8 cellular contexts compared by ENCODE assay signal in the genomic region with DNA sequence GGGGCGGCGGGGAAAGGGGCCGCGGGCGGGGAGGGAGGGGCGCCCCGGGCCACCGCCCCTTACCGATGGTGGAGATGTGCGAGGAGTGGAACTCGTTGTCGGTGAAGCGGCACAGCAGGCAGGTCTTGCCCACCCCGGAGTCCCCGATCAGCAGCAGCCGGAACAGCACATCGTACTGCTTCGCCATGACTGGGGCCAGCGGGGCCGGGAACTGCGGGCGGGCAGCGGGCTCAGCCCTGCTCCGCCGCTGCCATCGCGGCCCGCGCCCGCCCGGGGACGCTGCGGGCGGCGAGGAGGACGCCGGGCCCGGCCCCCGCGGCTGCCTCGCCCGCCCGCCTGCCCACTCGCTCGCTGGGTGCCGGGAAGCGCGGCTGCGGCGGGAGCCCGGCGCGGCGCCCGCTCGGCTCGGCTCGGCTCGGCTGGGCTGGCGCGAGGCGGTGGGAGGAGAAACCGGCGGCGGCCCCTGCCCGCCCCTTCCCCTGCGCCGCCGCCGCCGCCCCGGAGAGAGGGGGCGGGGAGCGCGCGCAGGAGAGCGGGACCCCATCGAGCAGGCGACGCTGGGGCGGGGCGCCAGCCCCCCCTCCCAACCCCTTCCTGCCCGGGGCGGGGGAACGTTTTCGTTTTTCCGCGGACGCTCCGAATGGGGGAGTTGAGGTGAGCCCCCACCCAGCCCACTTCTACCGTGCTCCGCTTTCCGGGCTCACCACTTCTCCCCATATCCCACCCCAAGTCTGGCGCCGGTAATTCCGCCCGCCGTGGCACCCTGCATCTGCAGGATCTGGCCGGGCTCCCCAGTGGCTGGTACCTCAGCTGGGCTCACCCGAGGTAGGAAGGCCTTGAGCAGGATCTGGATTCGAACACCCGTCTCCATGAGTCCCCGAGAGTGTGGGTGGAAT. TPM values are rescaled to one million over a fixed set of nuclear protein-coding genes. Genes with fewer than 3 reads are reported as not detected.
A peak's percentile ranks its signal among the peaks of the same experiment; 100 is the strongest.
DNase-seq lines count a peak whose midpoint lies in the region; ATAC-seq and TF ChIP-seq lines count a peak whose summit lies in the region.

A gene (minus strand): TSS at position 447 of the 896 bp plus-strand sequence. CDS start 260 bp downstream, at position 187.

- intact Hi-C loops in left ventricle myocardium inferior (cut with micrococcal nuclease) = no loop called here

- peak; percentile 23 to 38 (median 35) for DNase-seq in CD4-positive, CD25-positive, alpha-beta regulatory T cell
- DNase-seq in HAP-1 (ENCODE audit: low spot score in 2 of 2) (peak in 1 of 2 experiments; percentile 61), RPMI7951 (ENCODE audit: low read depth) (peak; percentile 22), adipocyte (ENCODE audit: low read depth) (peak; percentile 84), left ventricle myocardium inferior (peak; percentile 39), pulmonary artery endothelial cell (ENCODE audit: low read depth, low spot score) (no peak)

- H3K36me3 ChIP-seq in CD4-positive, CD25-positive, alpha-beta regulatory T cell (ENCODE audit: control insufficient read depth, insufficient read depth, low read length) = no peaks in the 10 kb centered on the region
- H3K36me3 ChIP-seq in HAP-1 (replicated peaks) = no peaks in the 10 kb centered on the region
- H3K36me3 ChIP-seq in adipocyte (ENCODE audit: control insufficient read depth, insufficient read depth, low read length, severe bottlenecking) = no peaks in the 10 kb centered on the region
- no peaks in the 10 kb centered on the region for H3K36me3 ChIP-seq in left ventricle myocardium inferior

- H3K36me3 Mint-ChIP-seq in CD4-positive, CD25-positive, alpha-beta regulatory T cell = peaks cover 7% of the 10 kb centered on the region

- peak within 1 kb of the TSS; percentile 79 for H3K9ac ChIP-seq in adipocyte (ENCODE audit: low read length)

- H3K27me3 ChIP-seq in CD4-positive, CD25-positive, alpha-beta regulatory T cell (ENCODE audit: control insufficient read depth, insufficient read depth, low read length) = no peaks in the 10 kb centered on the region
- H3K27me3 ChIP-seq in HAP-1 (ENCODE audit: low read depth) (no peaks in the 10 kb centered on the region), adipocyte (replicated peaks; ENCODE audit: control insufficient read depth, insufficient read depth, low read length) (peaks cover 4% of the 10 kb centered on the region), left ventricle myocardium inferior (ENCODE audit: low read depth) (no peaks in the 10 kb centered on the region)

- ATAC-seq in CD4-positive, CD25-positive, alpha-beta regulatory T cell (ENCODE audit: low read depth in 2 of 2) = peak; percentile 64 to 65
- no peak for ATAC-seq in HG03097 (IDR thresholded peaks at IDR 0.05; ENCODE audit: low FRiP score, unreplicated experiment)
- no peak for ATAC-seq in GM18870 (IDR thresholded peaks at IDR 0.05; ENCODE audit: unreplicated experiment)

- H3K27ac ChIP-seq in CD4-positive, CD25-positive, alpha-beta regulatory T cell (ENCODE audit: insufficient read depth, low read length, poor library complexity, severe bottlenecking) = no peak within 1 kb of the TSS
- H3K27ac ChIP-seq in left ventricle myocardium inferior (replicated peaks) = no peak within 1 kb of the TSS

- H3K9me3 ChIP-seq in CD4-positive, CD25-positive, alpha-beta regulatory T cell (ENCODE audit: control insufficient read depth in 2 of 2, low read length in 2 of 2) = no peaks in the 10 kb centered on the region
- H3K9me3 ChIP-seq in HAP-1 (no peaks in the 10 kb centered on the region), adipocyte (ENCODE audit: control insufficient read depth, low read length) (no peaks in the 10 kb centered on the region), left ventricle myocardium inferior (replicated peaks) (no peaks in the 10 kb centered on the region)

- in situ Hi-C loops in HAP-1 (cut with MboI; ENCODE audit: low sequenced_read_pairs) = no loop called here

- no peak for TF ChIP-seq CTCF in left ventricle myocardium inferior (IDR thresholded peaks at IDR 0.05; ENCODE audit: borderline replicate concordance)

- peaks cover 5 to 48% (median 11%) of the 10 kb centered on the region in 4 donors for H3K4me1 Mint-ChIP-seq in CD4-positive, CD25-positive, alpha-beta regulatory T cell

- H3K4me3 ChIP-seq in CD4-positive, CD25-positive, alpha-beta regulatory T cell (ENCODE audit: low read depth, low read length) = peak within 1 kb of the TSS; percentile 48
- H3K4me3 ChIP-seq in HAP-1 (peak within 1 kb of the TSS; percentile 53), adipocyte (ENCODE audit: low read length) (peak within 1 kb of the TSS; percentile 81), left ventricle myocardium inferior (peak within 1 kb of the TSS; percentile 86)

- peak within 1 kb of the TSS; percentile 75 to 94 (median 92) for H3K27ac Mint-ChIP-seq in CD4-positive, CD25-positive, alpha-beta regulatory T cell

- H3K4me3 Mint-ChIP-seq in CD4-positive, CD25-positive, alpha-beta regulatory T cell = peak within 1 kb of the TSS; percentile 86 to 91 (median 90)

- peaks cover 18% of the 10 kb centered on the region for H3K4me1 ChIP-seq in CD4-positive, CD25-positive, alpha-beta regulatory T cell (ENCODE audit: control insufficient read depth, insufficient read depth, low read length, poor library complexity, severe bottlenecking)
- H3K4me1 ChIP-seq in HAP-1 (peaks cover 12% of the 10 kb centered on the region), adipocyte (ENCODE audit: control insufficient read depth, insufficient read depth, low read length) (no peaks in the 10 kb centered on the region), left ventricle myocardium inferior (peaks cover 19% of the 10 kb centered on the region)

- peaks cover 6% of the 10 kb centered on the region for H3K27me3 Mint-ChIP-seq in CD4-positive, CD25-positive, alpha-beta regulatory T cell

- H3K9me3 Mint-ChIP-seq in CD4-positive, CD25-positive, alpha-beta regulatory T cell = no peaks in the 10 kb centered on the region

RNA-seq across cellular contexts. Expression of the gene that starts here (rescaled TPM):
- 6.5 TPM for total RNA-seq in CD4-positive, CD25-positive, alpha-beta regulatory T cell
- 1 to 10 TPM; 3.0 to 4.7 (median 3.2) TPM for polyA plus RNA-seq in CD4-positive, CD25-positive, alpha-beta regulatory T cell
- 3.4 and 4.3 TPM in 2 replicates for total RNA-seq in RPMI7951 (2014; rRNA removed; shearing (Covaris generic))
- total RNA-seq in left ventricle myocardium inferior (17.1 TPM), pulmonary artery endothelial cell (14.3 and 17.2 TPM in 2 replicates)

Comparison
In these comparisons a context has a peak if more than half of its experiments do, and no peak if none do; other contexts are left out.
1. ATAC-seq: peak in CD4-positive, CD25-positive, alpha-beta regulatory T cell (2 of 2); none in HG03097 (single experiment) and GM18870 (single experiment).
2. Peak in every context shown above with its lines, with median percentiles within 50 percentile points of each other: H3K4me3 ChIP-seq.